In genomic region chr2:24045511-24046508, GRCh38 we compare ENCODE assay signal across 9 cellular contexts. TPM values are rescaled to one million over a fixed set of nuclear protein-coding genes. Genes with fewer than 3 reads are reported as not detected.
DNase-seq lines count a peak whose midpoint lies in the region; ATAC-seq and TF ChIP-seq lines count a peak whose summit lies in the region.
"Had no signal": no experiment of that assay in that cellular context is flagged by ENCODE, and none has a peak within 500 bp of the region (broad histone marks: within the 10 kb centered on the region; RNA-seq: fewer than 3 reads in every experiment).

No MANE protein-coding gene starts in this region.

- H3K36me3 Mint-ChIP-seq in neural progenitor cell = peaks cover 3% of the 10 kb centered on the region

- H3F3A ChIP-seq in MM.1S (ENCODE audit: insufficient read depth, low read length) (peaks cover 3% of the 10 kb centered on the region; the same call in 1 of the 2 replicates), neural progenitor cell (ENCODE audit: low read depth) (peaks cover 30% of the 10 kb centered on the region)

- H2AFZ ChIP-seq in MM.1S (ENCODE audit: low read length) = no peak overlapping the region
- no peak overlapping the region for H2AFZ ChIP-seq in neural progenitor cell (replicated peaks)

- H3K27me3 ChIP-seq in MM.1S (replicated peaks; ENCODE audit: insufficient read depth, low read length) = peaks cover 13% of the 10 kb centered on the region; the same call in 1 of the 2 replicates
- peaks cover 4% of the 10 kb centered on the region for H3K27me3 ChIP-seq in neural progenitor cell

- H3K36me3 ChIP-seq in ES-I3 (ENCODE audit: insufficient read depth, low read length) = no peaks in the 10 kb centered on the region
- H3K36me3 ChIP-seq in MM.1S (replicated peaks; ENCODE audit: insufficient read depth, low read length) = no peaks in the 10 kb centered on the region
- no peaks in the 10 kb centered on the region for H3K36me3 ChIP-seq in neural progenitor cell

- ATAC-seq in GM18502 (IDR thresholded peaks at IDR 0.05; ENCODE audit: poor library complexity, unreplicated experiment) = no peak
- ATAC-seq in sciatic nerve = no peak

- peak overlapping the region; percentile 63 for H3K4me2 ChIP-seq in MM.1S (ENCODE audit: low read depth, low read length)
- H3K4me2 ChIP-seq in neural progenitor cell = peak overlapping the region; percentile 83

- no peaks in the 10 kb centered on the region for H3K9me3 ChIP-seq in ES-I3 (ENCODE audit: control insufficient read depth, insufficient read depth, low read length)
- H3K9me3 ChIP-seq in MM.1S (replicated peaks; ENCODE audit: insufficient read depth, low read length) = no peaks in the 10 kb centered on the region
- no peaks in the 10 kb centered on the region for H3K9me3 ChIP-seq in neural progenitor cell (ENCODE audit: low read depth)

- H3K4me3 ChIP-seq in MM.1S (ENCODE audit: low read length) = peak overlapping the region; percentile 93; the same call in 1 of the 2 replicates
- peak overlapping the region; percentile 81 for H3K4me3 ChIP-seq in coronary artery
- H3K4me3 ChIP-seq in neural progenitor cell = peak overlapping the region; percentile 72

- H3K4me1 ChIP-seq in ES-I3 (ENCODE audit: insufficient read depth, low read length) = peaks cover 6% of the 10 kb centered on the region; the same call in 1 of the 2 replicates
- H3K4me1 ChIP-seq in MM.1S (ENCODE audit: low read length) = peaks cover 11% of the 10 kb centered on the region
- H3K4me1 ChIP-seq in neural progenitor cell = peaks cover 9% of the 10 kb centered on the region

- H3K79me2 ChIP-seq in MM.1S (ENCODE audit: low read length) (peaks cover 11% of the 10 kb centered on the region), neural progenitor cell (ENCODE audit: low read depth) (peaks cover 42% of the 10 kb centered on the region)

- no peak for DNase-seq in MM.1S
- no peak for DNase-seq in coronary artery (ENCODE audit: low spot score)
- no peak for DNase-seq in neural progenitor cell (ENCODE audit: low spot score)
- no peak for DNase-seq in cerebellum (ENCODE audit: low spot score)
- no peak for DNase-seq in DMS79 treated with DMSO at 0.1 percent for 48 hours (lab: John Stamatoyannopoulos, UW)
- DNase-seq in sciatic nerve (ENCODE audit: low spot score) = no peak
- DNase-seq: NCI-H446 treated with DMSO at 0.1 percent for 48 hours had no signal

- no peaks in the 10 kb centered on the region for H4K20me1 ChIP-seq in MM.1S (ENCODE audit: insufficient read depth, low read length)
- no peaks in the 10 kb centered on the region for H4K20me1 ChIP-seq in neural progenitor cell (ENCODE audit: low read depth)

- no peak overlapping the region for H3K27ac Mint-ChIP-seq in neural progenitor cell

- peak overlapping the region; percentile 94 for H3K4me3 Mint-ChIP-seq in neural progenitor cell

- no peaks in the 10 kb centered on the region for H3K9me2 ChIP-seq in MM.1S (replicated peaks; ENCODE audit: insufficient read depth, low read length)

- H3K9me3 Mint-ChIP-seq in neural progenitor cell = no peaks in the 10 kb centered on the region

- H3K4me1 Mint-ChIP-seq in neural progenitor cell = peaks cover 18% of the 10 kb centered on the region

- H3K9ac ChIP-seq in ES-I3 (ENCODE audit: low read depth, low read length) (peak overlapping the region; percentile 92), MM.1S (ENCODE audit: low read length) (no peak overlapping the region), neural progenitor cell (no peak overlapping the region)

- intact Hi-C loops in sciatic nerve (cut with DNase I) = no loop called here

- TF ChIP-seq CTCF in MM.1S (IDR thresholded peaks at IDR 0.05; ENCODE audit: low read length) = no peak
- TF ChIP-seq CTCF in coronary artery (IDR thresholded peaks at IDR 0.05) = no peak
- TF ChIP-seq CTCF in neural progenitor cell (IDR thresholded peaks at IDR 0.05) = no peak

- H3K27me3 Mint-ChIP-seq in neural progenitor cell (ENCODE audit: insufficient read depth, low read depth) = peaks cover 5% of the 10 kb centered on the region

- H3K27ac ChIP-seq in MM.1S (ENCODE audit: low read length) (no peak overlapping the region), coronary artery (no peak overlapping the region), neural progenitor cell (no peak overlapping the region)

RNA-seq across cellular contexts. Expression of gene WDCP, which starts 1.4 kb away (rescaled TPM):
- total RNA-seq in neural progenitor cell (ENCODE audit: low replicate concordance) = 21.6 and 25.9 TPM in 2 replicates
- total RNA-seq in cerebellum = 18.0 TPM
- 11.8 TPM for total RNA-seq in sciatic nerve

RNA-seq across cellular contexts. Expression of gene FKBP1B, which starts 3.7 kb away (rescaled TPM):
- 46.0 and 58.6 TPM in 2 replicates for total RNA-seq in neural progenitor cell (ENCODE audit: low replicate concordance)
- 25.1 TPM for total RNA-seq in cerebellum
- total RNA-seq in sciatic nerve = 11.1 TPM

RNA-seq across cellular contexts. Expression of gene SF3B6, which starts 30.3 kb away (rescaled TPM):
- total RNA-seq in neural progenitor cell (ENCODE audit: low replicate concordance) (186 and 329 TPM in 2 replicates), cerebellum (60.0 TPM), sciatic nerve (62.5 TPM)

RNA-seq across cellular contexts. Expression of gene MFSD2B, which starts 35.9 kb away (rescaled TPM):
- total RNA-seq in neural progenitor cell (ENCODE audit: low replicate concordance) (0.40 TPM in 1 of 2 replicates, not detected in the other), cerebellum (0.64 TPM), sciatic nerve (0.67 TPM)

RNA-seq across cellular contexts. Expression of gene TP53I3, which starts 38.8 kb away (rescaled TPM):
- total RNA-seq in neural progenitor cell (ENCODE audit: low replicate concordance) (25.8 and 36.5 TPM in 2 replicates), cerebellum (10.2 TPM), sciatic nerve (25.3 TPM)
